Comparison of ENCODE assay signal across 17 cellular contexts in genomic region chr14:104698688-104699425, GRCh38. TPM values are rescaled to one million over a fixed set of nuclear protein-coding genes. Genes with fewer than 3 reads are reported as not detected.
DNase-seq lines count a peak whose midpoint lies in the region; ATAC-seq, FAIRE-seq and TF ChIP-seq lines count a peak whose summit lies in the region.
"Had no signal": no experiment of that assay in that cellular context is flagged by ENCODE, and none has a peak within 500 bp of the region (broad histone marks: within the 10 kb centered on the region; RNA-seq: fewer than 3 reads in every experiment).

No MANE protein-coding gene starts in this region.

- POLR2A ChIA-PET in IMR-90 (lab: Charles Lee; ENCODE audit: unreplicated experiment): no interaction called here
- POLR2A ChIA-PET in naive thymus-derived CD8-positive, alpha-beta T cell (lab: Charles Lee): interaction anchor here (1.0 to 2.1 kb wide), 3 partner anchors 11 to 24 kb away, joined by 3 to 6 read pairs (median 4); no protein-coding TSS in a partner anchor

- H3K27me3 ChIP-seq in IMR-90 (ENCODE audit: control insufficient read depth, insufficient read depth, low read length) (no peaks in the 10 kb centered on the region), esophagus squamous epithelium (no peaks in the 10 kb centered on the region), testis (no peaks in the 10 kb centered on the region)

- H3K4me3 Mint-ChIP-seq in naive thymus-derived CD8-positive, alpha-beta T cell: no peak overlapping the region
- no peak overlapping the region for H3K4me3 Mint-ChIP-seq in natural killer cell
- H3K4me3 Mint-ChIP-seq: WTC11 had no signal

- H2AK5ac ChIP-seq in IMR-90 (ENCODE audit: low read depth, low read length): no peak overlapping the region

- no peak overlapping the region for H3K9ac ChIP-seq in IMR-90 (ENCODE audit: low read depth, low read length)

- H2BK120ac ChIP-seq in IMR-90 (ENCODE audit: low read depth, low read length): no peak overlapping the region

- H4K20me1 ChIP-seq in IMR-90 (ENCODE audit: insufficient read depth, low read length): peaks cover 90% of the 10 kb centered on the region

- no peak for ATAC-seq in IMR-90 (ENCODE audit: low read depth)
- no peak for ATAC-seq in naive thymus-derived CD8-positive, alpha-beta T cell
- ATAC-seq in natural killer cell: no peak
- no peak for ATAC-seq in omental fat pad (ENCODE audit: low FRiP score)
- ATAC-seq: SK-N-SH treated with all-trans-retinoic acid at 6 μM for 48 hours, WTC11 had no signal

- H3K4me1 ChIP-seq in IMR-90 (ENCODE audit: control insufficient read depth, insufficient read depth, low read length): peaks cover 23% of the 10 kb centered on the region
- H3K4me1 ChIP-seq in esophagus squamous epithelium: peaks cover 31 to 77% (median 57%) of the 10 kb centered on the region in 3 donors
- H3K4me1 ChIP-seq in testis: peaks cover 70% of the 10 kb centered on the region

- no peak for TF ChIP-seq POLR2A in IMR-90 (IDR thresholded peaks at IDR 0.05; ENCODE audit: low read depth, low read length)
- no peak for TF ChIP-seq POLR2A in esophagus squamous epithelium (IDR thresholded peaks at IDR 0.05)
- no peak for TF ChIP-seq POLR2A in testis (IDR thresholded peaks at IDR 0.05)

- H3K18ac ChIP-seq in IMR-90 (ENCODE audit: low read depth, low read length): no peak overlapping the region

- no peak overlapping the region for H3K4me2 ChIP-seq in IMR-90 (ENCODE audit: low read depth, low read length)

- H4K5ac ChIP-seq in IMR-90 (ENCODE audit: low read depth, low read length): no peak overlapping the region

- DNase-seq in IMR-90 (no peak), esophagus squamous epithelium (lab: John Stamatoyannopoulos, UW) (no peak), testis (peak; percentile 86), NCI-H82 treated with DMSO at 0.1 percent for 48 hours (lab: John Stamatoyannopoulos, UW; ENCODE audit: unreplicated experiment) (no peak), natural killer cell (no peak), omental fat pad (ENCODE audit: low spot score) (no peak), D721Med (ENCODE audit: insufficient read length, low spot score) (no peak)
- DNase-seq in naive thymus-derived CD8-positive, alpha-beta T cell: no peak
- DNase-seq: activated CD8-positive, alpha-beta memory T cell treated with anti-CD3 and anti-CD28 coated beads, Interleukin-2, amount 50 U/mL, for 48 hours; foreskin melanocyte; GOT3; NCI-H2107 had no signal

- no peak for FAIRE-seq in D721Med (lab: Jason Lieb, UNC)
- FAIRE-seq: G401.6, GM18507, islet of Langerhans had no signal

- H3K79me1 ChIP-seq in IMR-90 (ENCODE audit: low read depth in 1 of 2, low read length in 2 of 2): peaks cover 12 to 88% of the 10 kb centered on the region in 2 experiments

- no peak for TF ChIP-seq RAD21 in IMR-90 (IDR thresholded peaks at IDR 0.05; ENCODE audit: low read length)

- CTCF ChIA-PET in IMR-90 (lab: Yijun Ruan, JAX): no interaction called here

- H2AFZ ChIP-seq in IMR-90 (replicated peaks; ENCODE audit: low read length, poor library complexity): no peak overlapping the region

- H3K36me3 Mint-ChIP-seq in naive thymus-derived CD8-positive, alpha-beta T cell: peaks cover 0 to 13% (median 0%) of the 10 kb centered on the region in 3 donors
- no peaks in the 10 kb centered on the region for H3K36me3 Mint-ChIP-seq in natural killer cell

- no peak for TF ChIP-seq CTCF in IMR-90 (conservative IDR thresholded peaks at IDR 0.05; ENCODE audit: low read depth, low read length)
- no peak for TF ChIP-seq CTCF in esophagus squamous epithelium (IDR thresholded peaks at IDR 0.05)
- no peak for TF ChIP-seq CTCF in testis (IDR thresholded peaks at IDR 0.05)
- TF ChIP-seq CTCF in natural killer cell (IDR thresholded peaks at IDR 0.05): no peak
- TF ChIP-seq CTCF in omental fat pad (IDR thresholded peaks at IDR 0.05): no peak
- no peak for TF ChIP-seq CTCF in D721Med (IDR thresholded peaks at IDR 0.05; ENCODE audit: insufficient read depth, missing control alignments)

- no peak overlapping the region for H2BK20ac ChIP-seq in IMR-90 (ENCODE audit: low read depth, low read length)

- H3K36me3 ChIP-seq in IMR-90 (ENCODE audit: control insufficient read depth, insufficient read depth, low read length) (peaks cover 49% of the 10 kb centered on the region), esophagus squamous epithelium (peaks cover 6 to 46% (median 13%) of the 10 kb centered on the region in 3 donors), testis (ENCODE audit: low read depth, missing control alignments) (no peaks in the 10 kb centered on the region)

- H3K4me1 Mint-ChIP-seq in naive thymus-derived CD8-positive, alpha-beta T cell: peaks cover 17 to 28% (median 27%) of the 10 kb centered on the region in 4 donors
- peaks cover 6 to 23% of the 10 kb centered on the region in 2 donors for H3K4me1 Mint-ChIP-seq in natural killer cell

- no peak overlapping the region for H4K8ac ChIP-seq in IMR-90 (ENCODE audit: low read depth in 2 of 2, low read length in 2 of 2)

- H3K4me3 ChIP-seq in IMR-90 (ENCODE audit: insufficient read depth, low read depth, low read length) (no peak overlapping the region), esophagus squamous epithelium (peak overlapping the region in 3 of 4 donors; percentile 11 to 27 (median 12)), testis (no peak overlapping the region)

- BruUV-seq in IMR-90 (replicated peaks; lab: Mats Ljungman, UMichigan): no TSS peak

- no peak overlapping the region for H4K91ac ChIP-seq in IMR-90 (ENCODE audit: insufficient read depth, low read depth, low read length)

- WGBS in IMR-90 (ENCODE audit: extremely low coverage in 2 of 2, insufficient read length in 1 of 2), 2 experiments: 85% methylated on average over 8 of the region's 24 CpGs; no CpG with 5 or more reads in 1 of the 2 experiments
- 56 to 80% methylated on average over 4 to 10 of the region's 24 CpGs for WGBS in esophagus squamous epithelium, 2 donors
- 35 to 70% methylated on average over 2 to 24 of the region's 24 CpGs for WGBS in testis, 2 donors

- no peak overlapping the region for H3K56ac ChIP-seq in IMR-90 (ENCODE audit: extremely low read depth, insufficient read depth, low read length)

- H3K27ac Mint-ChIP-seq in naive thymus-derived CD8-positive, alpha-beta T cell: peak overlapping the region in 6 of 10 donors; percentile 57 to 81 (median 70)
- no peak overlapping the region for H3K27ac Mint-ChIP-seq in natural killer cell
- H3K27ac Mint-ChIP-seq: WTC11 had no signal

- no peak overlapping the region for H3K14ac ChIP-seq in IMR-90 (replicated peaks; ENCODE audit: low read depth, low read length)

- H3K27ac ChIP-seq in IMR-90 (ENCODE audit: insufficient read depth, low read length) (no peak overlapping the region), esophagus squamous epithelium (peak overlapping the region; percentile 45 to 57 (median 52)), testis (peak overlapping the region; percentile 27 to 54)

- no peak overlapping the region for H3K4ac ChIP-seq in IMR-90 (ENCODE audit: low read depth, low read length)

- dilution Hi-C loops in IMR-90 (cut with HindIII; ENCODE audit: low sequenced_read_pairs, unreplicated experiment): no loop called here

- H2BK5ac ChIP-seq in IMR-90 (ENCODE audit: low read depth, low read length, poor library complexity, severe bottlenecking): no peak overlapping the region

- intact Hi-C loops in IMR-90 (cut with micrococcal nuclease) (no loop called here), esophagus squamous epithelium (cut with DNase I) (no loop called here), testis (cut with DNase I; ENCODE audit: low total_unique reads) (no loop called here), natural killer cell (cut with micrococcal nuclease) (no loop called here)

- H3K23ac ChIP-seq in IMR-90 (ENCODE audit: low read depth, low read length): no peak overlapping the region

- no peaks in the 10 kb centered on the region; the same call in 1 of the 2 replicates for H3K9me1 ChIP-seq in IMR-90 (ENCODE audit: insufficient read depth, low read length)

- H3K9me3 ChIP-seq in IMR-90 (ENCODE audit: control insufficient read depth, insufficient read depth, low read length) (no peaks in the 10 kb centered on the region), esophagus squamous epithelium (no peaks in the 10 kb centered on the region), testis (no peaks in the 10 kb centered on the region)

- peak overlapping the region; percentile 44 for H2AK9ac ChIP-seq in IMR-90 (replicated peaks; ENCODE audit: low read depth, low read length, poor library complexity)

- no peak overlapping the region for H2BK15ac ChIP-seq in IMR-90 (ENCODE audit: low read depth, low read length)

- in situ Hi-C loops in IMR-90 (cut with MboI; ENCODE audit: low sequenced_read_pairs): no loop called here

- H3K9me3 Mint-ChIP-seq in naive thymus-derived CD8-positive, alpha-beta T cell: no peaks in the 10 kb centered on the region
- no peaks in the 10 kb centered on the region for H3K9me3 Mint-ChIP-seq in natural killer cell

- H3K27me3 Mint-ChIP-seq in naive thymus-derived CD8-positive, alpha-beta T cell: no peaks in the 10 kb centered on the region
- H3K27me3 Mint-ChIP-seq in natural killer cell (ENCODE audit: low read depth in 2 of 2): no peaks in the 10 kb centered on the region

RNA-seq across cellular contexts. Expression of gene INF2, which starts 9.4 kb away (rescaled TPM):
- 16.8 and 20.0 TPM in 2 replicates for total RNA-seq in IMR-90 (2012; rRNA removed)
- polyA plus RNA-seq in IMR-90 (2012; rRNA removed): 62.1 and 76.2 TPM in 2 replicates
- 39.3 and 68.1 TPM in 2 replicates for polyA plus RNA-seq in IMR-90 (2012; cell fraction: cytosol; rRNA removed)
- 179 and 366 TPM in 2 replicates for polyA plus RNA-seq in IMR-90 (2012; cell fraction: nucleus; rRNA removed; ENCODE audit: low replicate concordance)
- 10 to 100 TPM; 36.7 to 43.6 (median 37.8) TPM for total RNA-seq in esophagus squamous epithelium
- total RNA-seq in naive thymus-derived CD8-positive, alpha-beta T cell: 100 to 1,000 TPM; 114 to 121 TPM
- polyA plus RNA-seq in naive thymus-derived CD8-positive, alpha-beta T cell: 1 to 10 TPM; 1.8 to 7.6 (median 5.1) TPM
- total RNA-seq in testis: 100 to 1,000 TPM; 244 to 328 TPM
- 50.5 TPM for polyA plus RNA-seq in testis (ENCODE audit: insufficient read depth, low read depth, low replicate concordance)
- total RNA-seq in natural killer cell: 10 to 100 TPM; 12.7 to 21.9 (median 15.3) TPM
- total RNA-seq in omental fat pad: 100 to 1,000 TPM in 1 of 4 donors, 10 to 100 TPM in 3; 50.9 to 104 (median 87.5) TPM

RNA-seq across cellular contexts. Expression of gene ADSS1, which starts 25.2 kb away (rescaled TPM):
- total RNA-seq in IMR-90 (2012; rRNA removed) (1.8 and 2.5 TPM in 2 replicates), esophagus squamous epithelium (10 to 100 TPM in 2 of 4 donors, 1 to 10 TPM in 2; 3.4 to 11.4 (median 8.4) TPM), testis (10 to 100 TPM; 48.7 to 79.4 TPM), natural killer cell (1 to 10 TPM; 2.1 to 2.7 (median 2.5) TPM), omental fat pad (10 to 100 TPM in 1 of 4 donors, 1 to 10 TPM in 3; 3.7 to 26.0 (median 5.6) TPM)
- polyA plus RNA-seq in IMR-90 (2012; rRNA removed) (3.9 and 5.2 TPM in 2 replicates), testis (ENCODE audit: insufficient read depth, low read depth, low replicate concordance) (79.6 TPM)
- 5.9 and 6.5 TPM in 2 replicates for polyA plus RNA-seq in IMR-90 (2012; cell fraction: cytosol; rRNA removed)
- polyA plus RNA-seq in IMR-90 (2012; cell fraction: nucleus; rRNA removed; ENCODE audit: low replicate concordance): 28.6 and 32.1 TPM in 2 replicates
- 1 to 10 TPM; 5.1 to 5.5 TPM for total RNA-seq in naive thymus-derived CD8-positive, alpha-beta T cell
- polyA plus RNA-seq in naive thymus-derived CD8-positive, alpha-beta T cell: 1 to 10 TPM in 2 of 3 donors, under 1 TPM in 1; 0.61 to 3.1 (median 1.4) TPM

RNA-seq across cellular contexts. Expression of gene SIVA1, which starts 54.1 kb away (rescaled TPM):
- 132 and 166 TPM in 2 replicates for total RNA-seq in IMR-90 (2012; rRNA removed)
- polyA plus RNA-seq in IMR-90 (2012; rRNA removed): 184 and 248 TPM in 2 replicates
- 392 and 403 TPM in 2 replicates for polyA plus RNA-seq in IMR-90 (2012; cell fraction: cytosol; rRNA removed)
- 69.2 and 188 TPM in 2 replicates for polyA plus RNA-seq in IMR-90 (2012; cell fraction: nucleus; rRNA removed; ENCODE audit: low replicate concordance)
- total RNA-seq in esophagus squamous epithelium: 100 to 1,000 TPM; 149 to 282 (median 201) TPM
- 10 to 100 TPM; 75.4 to 82.5 TPM for total RNA-seq in naive thymus-derived CD8-positive, alpha-beta T cell
- 100 to 1,000 TPM; 248 to 297 (median 283) TPM for polyA plus RNA-seq in naive thymus-derived CD8-positive, alpha-beta T cell
- total RNA-seq in testis: 100 to 1,000 TPM; 236 to 247 TPM
- 99.5 TPM for polyA plus RNA-seq in testis (ENCODE audit: insufficient read depth, low read depth, low replicate concordance)
- 10 to 100 TPM; 59.7 to 74.8 (median 59.8) TPM for total RNA-seq in natural killer cell
- total RNA-seq in omental fat pad: 100 to 1,000 TPM; 141 to 262 (median 167) TPM

Comparison
In these comparisons a context has a peak if more than half of its experiments do, and no peak if none do; other contexts are left out.
1. H3K4me3 ChIP-seq: peak in esophagus squamous epithelium (3 of 4); none in IMR-90 (single experiment) and testis (0 of 2).
2. H3K27ac Mint-ChIP-seq: peak in naive thymus-derived CD8-positive, alpha-beta T cell (6 of 10); none in natural killer cell (0 of 2).